In the genomic region with DNA sequence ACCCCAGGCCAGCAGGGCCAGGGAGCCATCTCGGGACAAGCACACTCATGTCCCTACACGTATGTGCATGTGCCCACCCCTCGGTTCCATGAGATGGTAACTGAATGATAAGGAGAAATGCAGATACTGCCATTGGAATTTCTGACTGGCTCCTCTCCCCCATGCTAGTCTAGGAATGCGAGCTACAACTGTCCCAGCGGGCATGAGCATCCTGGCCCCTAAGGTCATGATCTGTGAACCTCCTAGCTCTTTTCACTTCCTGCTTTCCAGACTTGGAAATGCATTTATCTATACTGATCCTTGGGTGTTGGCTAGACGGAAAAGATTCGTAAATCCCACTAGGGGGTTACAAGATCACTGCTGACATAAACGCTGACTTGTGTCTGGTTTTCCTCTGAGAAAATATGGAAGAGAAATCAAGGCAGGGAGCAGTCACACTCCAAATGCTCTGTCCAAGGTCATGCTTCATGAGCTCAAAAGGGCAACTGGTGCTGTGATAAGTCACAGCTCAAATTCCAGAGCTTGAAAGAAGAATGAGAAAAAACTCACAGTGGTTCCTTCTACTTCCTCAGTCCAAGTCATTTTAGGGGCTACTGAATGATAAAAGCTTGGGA, we compare ENCODE assay signal across 1 cellular context.
TF ChIP-seq lines count a peak whose summit lies in the region.

No MANE protein-coding gene starts in this region.

TF ChIP-seq in GM23338, 12 proteins besides CTCF, POLR2A, EP300 and RAD21 (continued from another document):
- TF ChIP-seq, protein P1, sequence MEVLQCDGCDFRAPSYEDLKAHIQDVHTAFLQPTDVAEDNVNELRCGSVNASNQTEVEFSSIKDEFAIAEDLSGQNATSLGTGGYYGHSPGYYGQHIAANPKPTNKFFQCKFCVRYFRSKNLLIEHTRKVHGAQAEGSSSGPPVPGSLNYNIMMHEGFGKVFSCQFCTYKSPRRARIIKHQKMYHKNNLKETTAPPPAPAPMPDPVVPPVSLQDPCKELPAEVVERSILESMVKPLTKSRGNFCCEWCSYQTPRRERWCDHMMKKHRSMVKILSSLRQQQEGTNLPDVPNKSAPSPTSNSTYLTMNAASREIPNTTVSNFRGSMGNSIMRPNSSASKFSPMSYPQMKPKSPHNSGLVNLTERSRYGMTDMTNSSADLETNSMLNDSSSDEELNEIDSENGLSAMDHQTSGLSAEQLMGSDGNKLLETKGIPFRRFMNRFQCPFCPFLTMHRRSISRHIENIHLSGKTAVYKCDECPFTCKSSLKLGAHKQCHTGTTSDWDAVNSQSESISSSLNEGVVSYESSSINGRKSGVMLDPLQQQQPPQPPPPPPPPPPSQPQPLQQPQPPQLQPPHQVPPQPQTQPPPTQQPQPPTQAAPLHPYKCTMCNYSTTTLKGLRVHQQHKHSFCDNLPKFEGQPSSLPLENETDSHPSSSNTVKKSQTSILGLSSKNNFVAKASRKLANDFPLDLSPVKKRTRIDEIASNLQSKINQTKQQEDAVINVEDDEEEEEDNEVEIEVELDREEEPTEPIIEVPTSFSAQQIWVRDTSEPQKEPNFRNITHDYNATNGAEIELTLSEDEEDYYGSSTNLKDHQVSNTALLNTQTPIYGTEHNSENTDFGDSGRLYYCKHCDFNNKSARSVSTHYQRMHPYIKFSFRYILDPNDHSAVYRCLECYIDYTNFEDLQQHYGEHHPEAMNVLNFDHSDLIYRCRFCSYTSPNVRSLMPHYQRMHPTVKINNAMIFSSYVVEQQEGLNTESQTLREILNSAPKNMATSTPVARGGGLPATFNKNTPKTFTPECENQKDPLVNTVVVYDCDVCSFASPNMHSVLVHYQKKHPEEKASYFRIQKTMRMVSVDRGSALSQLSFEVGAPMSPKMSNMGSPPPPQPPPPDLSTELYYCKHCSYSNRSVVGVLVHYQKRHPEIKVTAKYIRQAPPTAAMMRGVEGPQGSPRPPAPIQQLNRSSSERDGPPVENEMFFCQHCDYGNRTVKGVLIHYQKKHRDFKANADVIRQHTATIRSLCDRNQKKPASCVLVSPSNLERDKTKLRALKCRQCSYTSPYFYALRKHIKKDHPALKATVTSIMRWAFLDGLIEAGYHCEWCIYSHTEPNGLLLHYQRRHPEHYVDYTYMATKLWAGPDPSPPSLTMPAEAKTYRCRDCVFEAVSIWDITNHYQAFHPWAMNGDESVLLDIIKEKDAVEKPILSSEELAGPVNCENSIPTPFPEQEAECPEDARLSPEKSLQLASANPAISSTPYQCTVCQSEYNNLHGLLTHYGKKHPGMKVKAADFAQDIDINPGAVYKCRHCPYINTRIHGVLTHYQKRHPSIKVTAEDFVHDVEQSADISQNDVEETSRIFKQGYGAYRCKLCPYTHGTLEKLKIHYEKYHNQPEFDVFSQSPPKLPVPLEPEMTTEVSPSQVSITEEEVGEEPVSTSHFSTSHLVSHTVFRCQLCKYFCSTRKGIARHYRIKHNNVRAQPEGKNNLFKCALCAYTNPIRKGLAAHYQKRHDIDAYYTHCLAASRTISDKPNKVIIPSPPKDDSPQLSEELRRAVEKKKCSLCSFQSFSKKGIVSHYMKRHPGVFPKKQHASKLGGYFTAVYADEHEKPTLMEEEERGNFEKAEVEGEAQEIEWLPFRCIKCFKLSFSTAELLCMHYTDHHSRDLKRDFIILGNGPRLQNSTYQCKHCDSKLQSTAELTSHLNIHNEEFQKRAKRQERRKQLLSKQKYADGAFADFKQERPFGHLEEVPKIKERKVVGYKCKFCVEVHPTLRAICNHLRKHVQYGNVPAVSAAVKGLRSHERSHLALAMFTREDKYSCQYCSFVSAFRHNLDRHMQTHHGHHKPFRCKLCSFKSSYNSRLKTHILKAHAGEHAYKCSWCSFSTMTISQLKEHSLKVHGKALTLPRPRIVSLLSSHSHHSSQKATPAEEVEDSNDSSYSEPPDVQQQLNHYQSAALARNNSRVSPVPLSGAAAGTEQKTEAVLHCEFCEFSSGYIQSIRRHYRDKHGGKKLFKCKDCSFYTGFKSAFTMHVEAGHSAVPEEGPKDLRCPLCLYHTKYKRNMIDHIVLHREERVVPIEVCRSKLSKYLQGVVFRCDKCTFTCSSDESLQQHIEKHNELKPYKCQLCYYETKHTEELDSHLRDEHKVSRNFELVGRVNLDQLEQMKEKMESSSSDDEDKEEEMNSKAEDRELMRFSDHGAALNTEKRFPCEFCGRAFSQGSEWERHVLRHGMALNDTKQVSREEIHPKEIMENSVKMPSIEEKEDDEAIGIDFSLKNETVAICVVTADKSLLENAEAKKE (CRISPR knock-in tag; IDR thresholded peaks at IDR 0.05) = no peak
- TF ChIP-seq EZH2 (IDR thresholded peaks at IDR 0.05; ENCODE audit: low read depth, unreplicated experiment) (no peak), ZNF114 (CRISPR knock-in tag; IDR thresholded peaks at IDR 0.05) (no peak), EZH2phosphoT487 (IDR thresholded peaks at IDR 0.05; ENCODE audit: unreplicated experiment) (no peak), CREB1 (CRISPR knock-in tag; IDR thresholded peaks at IDR 0.05; ENCODE audit: low read depth) (no peak), POLR2AphosphoS5 (IDR thresholded peaks at IDR 0.05; ENCODE audit: low read depth) (no peak), JUNB (IDR thresholded peaks at IDR 0.05; ENCODE audit: unreplicated experiment) (no peak), ZNF331 (CRISPR knock-in tag; IDR thresholded peaks at IDR 0.05; ENCODE audit: low read depth) (no peak)
- TF ChIP-seq, protein P2, sequence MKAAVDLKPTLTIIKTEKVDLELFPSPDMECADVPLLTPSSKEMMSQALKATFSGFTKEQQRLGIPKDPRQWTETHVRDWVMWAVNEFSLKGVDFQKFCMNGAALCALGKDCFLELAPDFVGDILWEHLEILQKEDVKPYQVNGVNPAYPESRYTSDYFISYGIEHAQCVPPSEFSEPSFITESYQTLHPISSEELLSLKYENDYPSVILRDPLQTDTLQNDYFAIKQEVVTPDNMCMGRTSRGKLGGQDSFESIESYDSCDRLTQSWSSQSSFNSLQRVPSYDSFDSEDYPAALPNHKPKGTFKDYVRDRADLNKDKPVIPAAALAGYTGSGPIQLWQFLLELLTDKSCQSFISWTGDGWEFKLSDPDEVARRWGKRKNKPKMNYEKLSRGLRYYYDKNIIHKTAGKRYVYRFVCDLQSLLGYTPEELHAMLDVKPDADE (IDR thresholded peaks at IDR 0.05) = no peak
- TF ChIP-seq, protein P3, sequence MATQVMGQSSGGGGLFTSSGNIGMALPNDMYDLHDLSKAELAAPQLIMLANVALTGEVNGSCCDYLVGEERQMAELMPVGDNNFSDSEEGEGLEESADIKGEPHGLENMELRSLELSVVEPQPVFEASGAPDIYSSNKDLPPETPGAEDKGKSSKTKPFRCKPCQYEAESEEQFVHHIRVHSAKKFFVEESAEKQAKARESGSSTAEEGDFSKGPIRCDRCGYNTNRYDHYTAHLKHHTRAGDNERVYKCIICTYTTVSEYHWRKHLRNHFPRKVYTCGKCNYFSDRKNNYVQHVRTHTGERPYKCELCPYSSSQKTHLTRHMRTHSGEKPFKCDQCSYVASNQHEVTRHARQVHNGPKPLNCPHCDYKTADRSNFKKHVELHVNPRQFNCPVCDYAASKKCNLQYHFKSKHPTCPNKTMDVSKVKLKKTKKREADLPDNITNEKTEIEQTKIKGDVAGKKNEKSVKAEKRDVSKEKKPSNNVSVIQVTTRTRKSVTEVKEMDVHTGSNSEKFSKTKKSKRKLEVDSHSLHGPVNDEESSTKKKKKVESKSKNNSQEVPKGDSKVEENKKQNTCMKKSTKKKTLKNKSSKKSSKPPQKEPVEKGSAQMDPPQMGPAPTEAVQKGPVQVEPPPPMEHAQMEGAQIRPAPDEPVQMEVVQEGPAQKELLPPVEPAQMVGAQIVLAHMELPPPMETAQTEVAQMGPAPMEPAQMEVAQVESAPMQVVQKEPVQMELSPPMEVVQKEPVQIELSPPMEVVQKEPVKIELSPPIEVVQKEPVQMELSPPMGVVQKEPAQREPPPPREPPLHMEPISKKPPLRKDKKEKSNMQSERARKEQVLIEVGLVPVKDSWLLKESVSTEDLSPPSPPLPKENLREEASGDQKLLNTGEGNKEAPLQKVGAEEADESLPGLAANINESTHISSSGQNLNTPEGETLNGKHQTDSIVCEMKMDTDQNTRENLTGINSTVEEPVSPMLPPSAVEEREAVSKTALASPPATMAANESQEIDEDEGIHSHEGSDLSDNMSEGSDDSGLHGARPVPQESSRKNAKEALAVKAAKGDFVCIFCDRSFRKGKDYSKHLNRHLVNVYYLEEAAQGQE (IDR thresholded peaks at IDR 0.05; ENCODE audit: unreplicated experiment) = no peak
TF ChIP-seq in GM23338: peak in this region for 0.
